Comparison of ENCODE assay signal across 1 cellular context in the genomic region with DNA sequence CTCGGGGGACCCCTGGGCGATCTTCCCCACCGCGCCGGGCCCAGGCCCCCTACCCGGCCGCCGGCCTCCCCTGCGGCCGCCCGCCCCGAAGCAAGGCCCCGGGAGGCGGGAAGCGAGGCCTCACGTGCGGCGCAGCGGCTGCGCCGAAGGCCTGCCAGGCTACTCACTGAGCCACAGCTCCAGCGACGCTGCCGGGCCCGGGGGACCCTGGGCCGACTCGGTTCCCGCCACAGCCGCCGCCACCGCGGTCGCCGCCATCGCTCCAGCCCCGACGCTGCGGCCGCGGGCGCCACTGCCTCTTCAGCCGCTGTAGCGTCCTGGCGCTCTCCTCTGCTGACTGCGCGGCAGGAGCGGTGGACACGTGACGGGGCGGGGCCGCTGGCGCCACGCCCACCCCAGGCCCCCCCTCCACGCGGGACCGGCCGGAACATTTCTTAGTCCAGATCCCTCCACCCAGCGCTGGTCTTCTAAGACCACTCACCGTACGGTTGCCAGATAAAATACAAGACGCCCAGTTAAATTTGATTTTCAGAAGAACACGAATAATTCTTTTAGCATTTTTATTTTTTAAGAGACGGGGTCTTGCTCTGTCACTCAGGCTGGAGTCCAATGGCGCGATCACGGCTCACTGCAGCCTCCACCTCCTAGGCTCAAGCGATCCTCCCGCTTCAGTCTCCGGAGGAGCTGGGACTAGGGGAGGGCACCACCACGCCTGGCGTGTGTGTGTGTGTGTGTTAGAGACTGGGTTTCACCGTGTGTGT.
TF ChIP-seq lines count a peak whose summit lies in the region.

Gene GGA2, minus strand, starts transcription at position 341 of the 761 bp plus-strand sequence. Its CDS starts 83 bp downstream, at position 258.

TF ChIP-seq in HepG2, 621 proteins besides CTCF, POLR2A, EP300 and RAD21 (continued from another document and continues in another):
- TF ChIP-seq, protein P1, sequence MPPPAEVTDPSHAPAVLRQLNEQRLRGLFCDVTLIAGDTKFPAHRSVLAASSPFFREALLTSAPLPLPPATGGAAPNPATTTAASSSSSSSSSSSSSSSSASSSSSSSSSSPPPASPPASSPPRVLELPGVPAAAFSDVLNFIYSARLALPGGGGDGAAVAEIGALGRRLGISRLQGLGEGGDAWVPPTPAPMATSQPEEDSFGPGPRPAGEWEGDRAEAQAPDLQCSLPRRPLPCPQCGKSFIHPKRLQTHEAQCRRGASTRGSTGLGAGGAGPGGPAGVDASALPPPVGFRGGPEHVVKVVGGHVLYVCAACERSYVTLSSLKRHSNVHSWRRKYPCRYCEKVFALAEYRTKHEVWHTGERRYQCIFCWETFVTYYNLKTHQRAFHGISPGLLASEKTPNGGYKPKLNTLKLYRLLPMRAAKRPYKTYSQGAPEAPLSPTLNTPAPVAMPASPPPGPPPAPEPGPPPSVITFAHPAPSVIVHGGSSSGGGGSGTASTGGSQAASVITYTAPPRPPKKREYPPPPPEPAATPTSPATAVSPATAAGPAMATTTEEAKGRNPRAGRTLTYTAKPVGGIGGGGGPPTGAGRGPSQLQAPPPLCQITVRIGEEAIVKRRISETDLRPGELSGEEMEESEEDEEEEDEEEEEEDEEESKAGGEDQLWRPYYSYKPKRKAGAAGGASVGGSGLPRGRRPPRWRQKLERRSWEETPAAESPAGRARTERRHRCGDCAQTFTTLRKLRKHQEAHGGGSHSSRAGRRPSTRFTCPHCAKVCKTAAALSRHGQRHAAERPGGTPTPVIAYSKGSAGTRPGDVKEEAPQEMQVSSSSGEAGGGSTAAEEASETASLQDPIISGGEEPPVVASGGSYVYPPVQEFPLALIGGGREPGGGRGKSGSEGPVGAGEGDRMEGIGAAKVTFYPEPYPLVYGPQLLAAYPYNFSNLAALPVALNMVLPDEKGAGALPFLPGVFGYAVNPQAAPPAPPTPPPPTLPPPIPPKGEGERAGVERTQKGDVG (CRISPR knock-in tag; IDR thresholded peaks at IDR 0.05; ENCODE audit: borderline replicate concordance), result peak; percentile 95
- TF ChIP-seq JARID2 (CRISPR knock-in tag; IDR thresholded peaks at IDR 0.05; ENCODE audit: insufficient replicate concordance) (peak; percentile 51), CSRNP2 (CRISPR knock-in tag; conservative IDR thresholded peaks at IDR 0.05; ENCODE audit: low read depth) (no peak), PCBP2 (optimal IDR thresholded peaks at IDR 0.05; ENCODE audit: low read depth, low read length, poor library complexity, severe bottlenecking) (no peak), ZBTB7B (CRISPR knock-in tag; IDR thresholded peaks at IDR 0.05) (peak; percentile 68; the same call in 1 of the 2 replicates), MLLT10 (CRISPR knock-in tag; IDR thresholded peaks at IDR 0.05) (no peak), ZNF30 (CRISPR knock-in tag; IDR thresholded peaks at IDR 0.05) (no peak), RELA (CRISPR knock-in tag; IDR thresholded peaks at IDR 0.05) (peak; percentile 89; the same call in 1 of the 2 replicates), ZBTB42 (CRISPR knock-in tag; IDR thresholded peaks at IDR 0.05) (no peak), GLI4 (CRISPR knock-in tag; IDR thresholded peaks at IDR 0.05; ENCODE audit: borderline replicate concordance) (peak; percentile 73), ESRRA (CRISPR knock-in tag; IDR thresholded peaks at IDR 0.05; ENCODE audit: low read depth) (peak; percentile 83; the same call in 1 of the 2 replicates), MYNN (CRISPR knock-in tag; IDR thresholded peaks at IDR 0.05; ENCODE audit: low read depth) (peak; percentile 94), DNMT3B (CRISPR knock-in tag; conservative IDR thresholded peaks at IDR 0.05) (0 out of 2 replicates have a peak, but pooled peaks have one; percentile 59), TFDP1 (CRISPR knock-in tag; IDR thresholded peaks at IDR 0.05; ENCODE audit: borderline replicate concordance) (peak; percentile 97), ZNF530 (CRISPR knock-in tag; IDR thresholded peaks at IDR 0.05; ENCODE audit: low read depth) (0 out of 2 replicates have a peak, but pooled peaks have one; percentile 52), TSC22D2 (CRISPR knock-in tag; IDR thresholded peaks at IDR 0.05; ENCODE audit: borderline replicate concordance) (peak; percentile 92; the same call in 1 of the 2 replicates), ZNF543 (CRISPR knock-in tag; IDR thresholded peaks at IDR 0.05) (peak; percentile 89), ZNF501 (CRISPR knock-in tag; IDR thresholded peaks at IDR 0.05) (peak; percentile 76), ZKSCAN8 (CRISPR knock-in tag; IDR thresholded peaks at IDR 0.05; ENCODE audit: borderline replicate concordance) (peak; percentile 59; the same call in 1 of the 2 replicates), ZNF337 (CRISPR knock-in tag; IDR thresholded peaks at IDR 0.05; ENCODE audit: borderline replicate concordance, low read depth) (no peak), SP2 (CRISPR knock-in tag; IDR thresholded peaks at IDR 0.05) (no peak), ZNF660 (CRISPR knock-in tag; IDR thresholded peaks at IDR 0.05; ENCODE audit: borderline replicate concordance, low read depth) (no peak), ATF1 (CRISPR knock-in tag; IDR thresholded peaks at IDR 0.05) (no peak), GMEB2 (CRISPR knock-in tag; IDR thresholded peaks at IDR 0.05; ENCODE audit: low read depth) (no peak)
- TF ChIP-seq, protein P2, sequence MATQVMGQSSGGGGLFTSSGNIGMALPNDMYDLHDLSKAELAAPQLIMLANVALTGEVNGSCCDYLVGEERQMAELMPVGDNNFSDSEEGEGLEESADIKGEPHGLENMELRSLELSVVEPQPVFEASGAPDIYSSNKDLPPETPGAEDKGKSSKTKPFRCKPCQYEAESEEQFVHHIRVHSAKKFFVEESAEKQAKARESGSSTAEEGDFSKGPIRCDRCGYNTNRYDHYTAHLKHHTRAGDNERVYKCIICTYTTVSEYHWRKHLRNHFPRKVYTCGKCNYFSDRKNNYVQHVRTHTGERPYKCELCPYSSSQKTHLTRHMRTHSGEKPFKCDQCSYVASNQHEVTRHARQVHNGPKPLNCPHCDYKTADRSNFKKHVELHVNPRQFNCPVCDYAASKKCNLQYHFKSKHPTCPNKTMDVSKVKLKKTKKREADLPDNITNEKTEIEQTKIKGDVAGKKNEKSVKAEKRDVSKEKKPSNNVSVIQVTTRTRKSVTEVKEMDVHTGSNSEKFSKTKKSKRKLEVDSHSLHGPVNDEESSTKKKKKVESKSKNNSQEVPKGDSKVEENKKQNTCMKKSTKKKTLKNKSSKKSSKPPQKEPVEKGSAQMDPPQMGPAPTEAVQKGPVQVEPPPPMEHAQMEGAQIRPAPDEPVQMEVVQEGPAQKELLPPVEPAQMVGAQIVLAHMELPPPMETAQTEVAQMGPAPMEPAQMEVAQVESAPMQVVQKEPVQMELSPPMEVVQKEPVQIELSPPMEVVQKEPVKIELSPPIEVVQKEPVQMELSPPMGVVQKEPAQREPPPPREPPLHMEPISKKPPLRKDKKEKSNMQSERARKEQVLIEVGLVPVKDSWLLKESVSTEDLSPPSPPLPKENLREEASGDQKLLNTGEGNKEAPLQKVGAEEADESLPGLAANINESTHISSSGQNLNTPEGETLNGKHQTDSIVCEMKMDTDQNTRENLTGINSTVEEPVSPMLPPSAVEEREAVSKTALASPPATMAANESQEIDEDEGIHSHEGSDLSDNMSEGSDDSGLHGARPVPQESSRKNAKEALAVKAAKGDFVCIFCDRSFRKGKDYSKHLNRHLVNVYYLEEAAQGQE (IDR thresholded peaks at IDR 0.05; ENCODE audit: borderline replicate concordance in 1 of 2, low read depth in 1 of 2, low read length in 2 of 2), result peak in 1 of 2 experiments; percentile 56; a peak in 1 of 4 replicates
- TF ChIP-seq, protein P3, sequence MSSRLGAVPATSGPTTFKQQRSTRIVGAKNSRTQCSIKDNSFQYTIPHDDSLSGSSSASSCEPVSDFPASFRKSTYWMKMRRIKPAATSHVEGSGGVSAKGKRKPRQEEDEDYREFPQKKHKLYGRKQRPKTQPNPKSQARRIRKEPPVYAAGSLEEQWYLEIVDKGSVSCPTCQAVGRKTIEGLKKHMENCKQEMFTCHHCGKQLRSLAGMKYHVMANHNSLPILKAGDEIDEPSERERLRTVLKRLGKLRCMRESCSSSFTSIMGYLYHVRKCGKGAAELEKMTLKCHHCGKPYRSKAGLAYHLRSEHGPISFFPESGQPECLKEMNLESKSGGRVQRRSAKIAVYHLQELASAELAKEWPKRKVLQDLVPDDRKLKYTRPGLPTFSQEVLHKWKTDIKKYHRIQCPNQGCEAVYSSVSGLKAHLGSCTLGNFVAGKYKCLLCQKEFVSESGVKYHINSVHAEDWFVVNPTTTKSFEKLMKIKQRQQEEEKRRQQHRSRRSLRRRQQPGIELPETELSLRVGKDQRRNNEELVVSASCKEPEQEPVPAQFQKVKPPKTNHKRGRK (CRISPR knock-in tag; IDR thresholded peaks at IDR 0.05), result no peak
- TF ChIP-seq, protein P4, sequence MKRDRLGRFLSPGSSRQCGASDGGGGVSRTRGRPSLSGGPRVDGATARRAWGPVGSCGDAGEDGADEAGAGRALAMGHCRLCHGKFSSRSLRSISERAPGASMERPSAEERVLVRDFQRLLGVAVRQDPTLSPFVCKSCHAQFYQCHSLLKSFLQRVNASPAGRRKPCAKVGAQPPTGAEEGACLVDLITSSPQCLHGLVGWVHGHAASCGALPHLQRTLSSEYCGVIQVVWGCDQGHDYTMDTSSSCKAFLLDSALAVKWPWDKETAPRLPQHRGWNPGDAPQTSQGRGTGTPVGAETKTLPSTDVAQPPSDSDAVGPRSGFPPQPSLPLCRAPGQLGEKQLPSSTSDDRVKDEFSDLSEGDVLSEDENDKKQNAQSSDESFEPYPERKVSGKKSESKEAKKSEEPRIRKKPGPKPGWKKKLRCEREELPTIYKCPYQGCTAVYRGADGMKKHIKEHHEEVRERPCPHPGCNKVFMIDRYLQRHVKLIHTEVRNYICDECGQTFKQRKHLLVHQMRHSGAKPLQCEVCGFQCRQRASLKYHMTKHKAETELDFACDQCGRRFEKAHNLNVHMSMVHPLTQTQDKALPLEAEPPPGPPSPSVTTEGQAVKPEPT (CRISPR knock-in tag; IDR thresholded peaks at IDR 0.05; ENCODE audit: low read depth), result peak; percentile 95
- TF ChIP-seq, protein P5, sequence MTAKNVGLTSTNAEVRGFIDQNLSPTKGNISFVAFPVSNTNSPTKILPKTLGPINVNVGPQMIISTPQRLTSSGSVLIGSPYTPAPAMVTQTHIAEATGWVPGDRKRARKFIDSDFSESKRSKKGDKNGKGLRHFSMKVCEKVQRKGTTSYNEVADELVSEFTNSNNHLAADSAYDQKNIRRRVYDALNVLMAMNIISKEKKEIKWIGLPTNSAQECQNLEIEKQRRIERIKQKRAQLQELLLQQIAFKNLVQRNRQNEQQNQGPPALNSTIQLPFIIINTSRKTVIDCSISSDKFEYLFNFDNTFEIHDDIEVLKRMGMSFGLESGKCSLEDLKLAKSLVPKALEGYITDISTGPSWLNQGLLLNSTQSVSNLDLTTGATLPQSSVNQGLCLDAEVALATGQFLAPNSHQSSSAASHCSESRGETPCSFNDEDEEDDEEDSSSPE (CRISPR knock-in tag; IDR thresholded peaks at IDR 0.05), result peak; percentile 93
- TF ChIP-seq, protein P6, sequence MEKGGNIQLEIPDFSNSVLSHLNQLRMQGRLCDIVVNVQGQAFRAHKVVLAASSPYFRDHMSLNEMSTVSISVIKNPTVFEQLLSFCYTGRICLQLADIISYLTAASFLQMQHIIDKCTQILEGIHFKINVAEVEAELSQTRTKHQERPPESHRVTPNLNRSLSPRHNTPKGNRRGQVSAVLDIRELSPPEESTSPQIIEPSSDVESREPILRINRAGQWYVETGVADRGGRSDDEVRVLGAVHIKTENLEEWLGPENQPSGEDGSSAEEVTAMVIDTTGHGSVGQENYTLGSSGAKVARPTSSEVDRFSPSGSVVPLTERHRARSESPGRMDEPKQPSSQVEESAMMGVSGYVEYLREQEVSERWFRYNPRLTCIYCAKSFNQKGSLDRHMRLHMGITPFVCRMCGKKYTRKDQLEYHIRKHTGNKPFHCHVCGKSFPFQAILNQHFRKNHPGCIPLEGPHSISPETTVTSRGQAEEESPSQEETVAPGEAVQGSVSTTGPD (CRISPR knock-in tag; IDR thresholded peaks at IDR 0.05), result no peak
- TF ChIP-seq, protein P7, sequence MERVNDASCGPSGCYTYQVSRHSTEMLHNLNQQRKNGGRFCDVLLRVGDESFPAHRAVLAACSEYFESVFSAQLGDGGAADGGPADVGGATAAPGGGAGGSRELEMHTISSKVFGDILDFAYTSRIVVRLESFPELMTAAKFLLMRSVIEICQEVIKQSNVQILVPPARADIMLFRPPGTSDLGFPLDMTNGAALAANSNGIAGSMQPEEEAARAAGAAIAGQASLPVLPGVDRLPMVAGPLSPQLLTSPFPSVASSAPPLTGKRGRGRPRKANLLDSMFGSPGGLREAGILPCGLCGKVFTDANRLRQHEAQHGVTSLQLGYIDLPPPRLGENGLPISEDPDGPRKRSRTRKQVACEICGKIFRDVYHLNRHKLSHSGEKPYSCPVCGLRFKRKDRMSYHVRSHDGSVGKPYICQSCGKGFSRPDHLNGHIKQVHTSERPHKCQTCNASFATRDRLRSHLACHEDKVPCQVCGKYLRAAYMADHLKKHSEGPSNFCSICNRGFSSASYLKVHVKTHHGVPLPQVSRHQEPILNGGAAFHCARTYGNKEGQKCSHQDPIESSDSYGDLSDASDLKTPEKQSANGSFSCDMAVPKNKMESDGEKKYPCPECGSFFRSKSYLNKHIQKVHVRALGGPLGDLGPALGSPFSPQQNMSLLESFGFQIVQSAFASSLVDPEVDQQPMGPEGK (CRISPR knock-in tag; IDR thresholded peaks at IDR 0.05), result peak; percentile 97
